26 cellular contexts compared by ENCODE assay signal in genomic region chr5:175683921-175684320, GRCh38. TPM values are rescaled to one million over a fixed set of nuclear protein-coding genes. Genes with fewer than 3 reads are reported as not detected.
"Had no signal": no experiment of that assay in that cellular context is flagged by ENCODE, and none has a peak within 500 bp of the region (broad histone marks: within the 10 kb centered on the region; RNA-seq: fewer than 3 reads in every experiment).

No MANE protein-coding gene starts in this region.

- H3K4me3 ChIP-seq: right lobe of liver, testis, vagina had no signal

- H3K4me1 ChIP-seq: right lobe of liver, vagina had no signal

- H3K9me3 ChIP-seq: right lobe of liver, testis, vagina had no signal

- H3K9ac ChIP-seq: parathyroid adenoma had no signal

- FAIRE-seq: astrocyte, keratinocyte, small intestine had no signal

- H3K27me3 ChIP-seq: right lobe of liver, testis, vagina had no signal

- H3K36me3 Mint-ChIP-seq: natural killer cell; stimulated activated memory B cell treated with anti-CD40 and anti-IgM and Interleukin-4, amounts not matched to agents 10 μg/mL and 1 μg/mL and 100 μg/mL, for 72 hours had no signal

- DNase-seq: activated CD4-positive, alpha-beta T cell treated with anti-CD3 and anti-CD28 coated beads, Interleukin-2, amount 50 U/mL, for 1 hour; activated CD4-positive, CD25-positive, alpha-beta regulatory T cell treated with anti-CD3 and anti-CD28 coated beads, Interleukin-2, amount 50 U/mL, for 72 hours; activated gamma-delta T cell treated with Interleukin-2 at 50 U/mL for 16 hours; activated T-cell treated with anti-CD3 and anti-CD28 coated beads, Interleukin-2, amount 50 U/mL, for 1 hour; cortex of kidney; midbrain; natural killer cell; small intestine; stimulated activated CD4-positive, alpha-beta T cell treated with anti-CD3 and anti-CD28 coated beads, Interleukin-15, amount 100 ng/mL, for 24 hours; T-cell; testis; trophoblast cell had no signal

- H3K27me3 Mint-ChIP-seq: activated naive CD4-positive, alpha-beta T cell treated with anti-CD3 and anti-CD28 coated beads, Interleukin-2, amount 50 U/mL, for 24 hours; central memory CD8-positive, alpha-beta T cell; T-cell had no signal

- H3K9me3 Mint-ChIP-seq: activated naive CD4-positive, alpha-beta T cell treated with anti-CD3 and anti-CD28 coated beads, Interleukin-2, amount 50 U/mL, for 24 hours; central memory CD8-positive, alpha-beta T cell; natural killer cell; stimulated activated memory B cell treated with anti-CD40 and anti-IgM and Interleukin-4, amounts not matched to agents 10 μg/mL and 1 μg/mL and 100 μg/mL, for 72 hours; T-cell; T-helper 2 cell treated with Interferon-gamma antibody and Interleukin-4, amounts not matched to agents 5 μg/mL and 100 μg/mL, for 36 hours had no signal

- ATAC-seq: left lobe of liver; natural killer cell; right lobe of liver; stimulated activated memory B cell treated with anti-CD40 and anti-IgM and Interleukin-4, amounts not matched to agents 10 μg/mL and 1 μg/mL and 100 μg/mL, for 72 hours; T-cell had no signal

- H3K27ac Mint-ChIP-seq: natural killer cell; stimulated activated memory B cell treated with anti-CD40 and anti-IgM and Interleukin-4, amounts not matched to agents 10 μg/mL and 1 μg/mL and 100 μg/mL, for 72 hours; T-helper 2 cell treated with Interferon-gamma antibody and Interleukin-4, amounts not matched to agents 5 μg/mL and 100 μg/mL, for 36 hours had no signal

- H3K4me3 Mint-ChIP-seq: activated naive CD4-positive, alpha-beta T cell treated with anti-CD3 and anti-CD28 coated beads, Interleukin-2, amount 50 U/mL, for 24 hours; central memory CD8-positive, alpha-beta T cell; natural killer cell; stimulated activated memory B cell treated with anti-CD40 and anti-IgM and Interleukin-4, amounts not matched to agents 10 μg/mL and 1 μg/mL and 100 μg/mL, for 72 hours; T-cell; T-helper 2 cell treated with Interferon-gamma antibody and Interleukin-4, amounts not matched to agents 5 μg/mL and 100 μg/mL, for 36 hours had no signal

- H3K4me1 Mint-ChIP-seq: central memory CD8-positive, alpha-beta T cell; natural killer cell; stimulated activated memory B cell treated with anti-CD40 and anti-IgM and Interleukin-4, amounts not matched to agents 10 μg/mL and 1 μg/mL and 100 μg/mL, for 72 hours had no signal

- H3K27ac ChIP-seq: epithelial cell of prostate, parathyroid adenoma, right lobe of liver, testis, vagina, VCaP had no signal

- H3K36me3 ChIP-seq: right lobe of liver, vagina had no signal

RNA-seq across cellular contexts. Expression of gene HRH2, which starts 26.1 kb away (rescaled TPM):
- total RNA-seq: fibroblast of villous mesenchyme, lung microvascular endothelial cell had no signal
- polyA plus RNA-seq: keratinocyte had no signal
